21 cellular contexts compared by ENCODE assay signal in the genomic region with DNA sequence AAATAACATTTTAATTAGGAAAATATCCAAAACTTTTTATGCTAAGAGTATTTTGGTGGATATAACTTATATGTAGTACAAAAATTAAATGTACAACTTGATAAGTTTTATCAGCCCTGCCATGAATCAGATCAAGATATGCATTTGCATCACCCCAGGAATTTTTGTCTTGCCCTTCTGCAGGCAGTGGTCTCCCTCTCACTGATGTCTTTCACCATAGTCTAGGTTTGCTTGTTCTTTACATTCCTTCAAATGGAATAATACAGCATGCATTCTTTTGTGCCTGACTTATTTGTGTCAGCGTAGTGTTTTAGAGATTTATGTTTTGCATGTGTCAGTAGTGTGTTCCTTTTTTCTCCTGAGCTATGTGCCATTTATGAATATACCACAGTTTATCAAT. TPM values are rescaled to one million over a fixed set of nuclear protein-coding genes. Genes with fewer than 3 reads are reported as not detected.
DNase-seq lines count a peak whose midpoint lies in the region; ATAC-seq and TF ChIP-seq lines count a peak whose summit lies in the region.
"Had no signal": no experiment of that assay in that cellular context is flagged by ENCODE, and none has a peak within 500 bp of the region (broad histone marks: within the 10 kb centered on the region; RNA-seq: fewer than 3 reads in every experiment).

No MANE protein-coding gene starts in this region.

- no peaks in the 10 kb centered on the region for H3K9me3 ChIP-seq in CD8-positive, alpha-beta memory T cell (ENCODE audit: low read length)
- H3K9me3 ChIP-seq: A549, BLaER1, HAP-1 had no signal

- no peak overlapping the region for H3K27ac ChIP-seq in CD8-positive, alpha-beta memory T cell (ENCODE audit: low read depth, low read length)
- H3K27ac ChIP-seq: 22Rv1, A549, BLaER1, GM23248 had no signal

- H3K36me3 ChIP-seq in CD8-positive, alpha-beta memory T cell (ENCODE audit: insufficient read depth, low read length): no peaks in the 10 kb centered on the region
- H3K36me3 ChIP-seq: BLaER1, HAP-1 had no signal

- H3K4me1 ChIP-seq in CD8-positive, alpha-beta memory T cell (ENCODE audit: insufficient read depth, low read length): no peaks in the 10 kb centered on the region
- H3K4me1 ChIP-seq: A549, BLaER1, HAP-1 had no signal

- POLR2A ChIA-PET in AG04449 (lab: Yijun Ruan, JAX): no interaction called here
- POLR2A ChIA-PET in CD8-positive, alpha-beta memory T cell (lab: Charles Lee): no interaction called here
- POLR2A ChIA-PET in activated CD4-positive, alpha-beta memory T cell treated with anti-CD3 and anti-CD28 coated beads for 36 hours (lab: Charles Lee): no interaction called here

- H3K27me3 Mint-ChIP-seq in CD8-positive, alpha-beta memory T cell: no peaks in the 10 kb centered on the region
- no peaks in the 10 kb centered on the region for H3K27me3 Mint-ChIP-seq in activated CD4-positive, alpha-beta memory T cell treated with anti-CD3 and anti-CD28 coated beads for 36 hours
- H3K27me3 Mint-ChIP-seq: IgD-negative memory B cell had no signal

- H3K4me3 Mint-ChIP-seq in CD8-positive, alpha-beta memory T cell: no peak overlapping the region
- no peak overlapping the region for H3K4me3 Mint-ChIP-seq in activated CD4-positive, alpha-beta memory T cell treated with anti-CD3 and anti-CD28 coated beads for 36 hours
- H3K4me3 Mint-ChIP-seq: CD14-positive monocyte; CD4-positive, alpha-beta memory T cell; IgD-negative memory B cell had no signal

- TF ChIP-seq CTCF in AG04449 (IDR thresholded peaks at IDR 0.05; ENCODE audit: insufficient read depth, low read length, missing control alignments) (no peak), choroid plexus epithelial cell (conservative IDR thresholded peaks at IDR 0.05; ENCODE audit: low read depth, low read length) (no peak)

- peaks cover 0 to 5% (median 0%) of the 10 kb centered on the region in 5 donors for H3K9me3 Mint-ChIP-seq in CD8-positive, alpha-beta memory T cell
- H3K9me3 Mint-ChIP-seq in activated CD4-positive, alpha-beta memory T cell treated with anti-CD3 and anti-CD28 coated beads for 36 hours: no peaks in the 10 kb centered on the region
- H3K9me3 Mint-ChIP-seq: CD4-positive, alpha-beta memory T cell; IgD-negative memory B cell had no signal

- ATAC-seq in left ventricle myocardium superior (no peak), HG03442 (IDR thresholded peaks at IDR 0.05; ENCODE audit: unreplicated experiment) (no peak)
- ATAC-seq: A549, HepG2 had no signal

- H3K4me3 ChIP-seq in AG04449 (ENCODE audit: low read depth, low read length) (no peak overlapping the region), choroid plexus epithelial cell (ENCODE audit: low read depth, low read length) (no peak overlapping the region)
- H3K4me3 ChIP-seq in CD8-positive, alpha-beta memory T cell (ENCODE audit: low read length): no peak overlapping the region
- H3K4me3 ChIP-seq: A549, BLaER1, GM23248, HAP-1 had no signal

- DNase-seq in AG04449 (ENCODE audit: low read depth, low spot score): peak; percentile 12
- DNase-seq in amniotic epithelial cell (ENCODE audit: low read depth): peak; percentile 59
- DNase-seq in choroid plexus epithelial cell (ENCODE audit: low read depth): peak; percentile 50
- peak; percentile 37 for DNase-seq in iris pigment epithelial cell (ENCODE audit: low read depth)
- no peak for DNase-seq in left ventricle myocardium superior
- no peak for DNase-seq in CD8-positive, alpha-beta memory T cell
- DNase-seq in activated CD4-positive, alpha-beta memory T cell treated with anti-CD3 and anti-CD28 coated beads for 36 hours: no peak
- DNase-seq: Calu3; CD4-positive, alpha-beta memory T cell; DMS79 treated with DMSO at 0.1 percent for 48 hours; EL; GM23248 had no signal

- CTCF ChIA-PET in AG04449 (lab: Yijun Ruan, JAX): interaction anchor here (1.5 to 1.8 kb wide), 2 partner anchors 52 to 54 kb away, joined by 3 to 5 read pairs; no protein-coding TSS in a partner anchor
- CTCF ChIA-PET in CD8-positive, alpha-beta memory T cell (lab: Charles Lee): no interaction called here
- CTCF ChIA-PET in activated CD4-positive, alpha-beta memory T cell treated with anti-CD3 and anti-CD28 coated beads for 36 hours (lab: Charles Lee): no interaction called here

- no peaks in the 10 kb centered on the region for H3K27me3 ChIP-seq in CD8-positive, alpha-beta memory T cell (ENCODE audit: insufficient read depth, low read length, poor library complexity, severe bottlenecking)
- H3K27me3 ChIP-seq: BLaER1 had no signal

- no peaks in the 10 kb centered on the region for H3K4me1 Mint-ChIP-seq in CD8-positive, alpha-beta memory T cell
- H3K4me1 Mint-ChIP-seq in activated CD4-positive, alpha-beta memory T cell treated with anti-CD3 and anti-CD28 coated beads for 36 hours (ENCODE audit: low read depth): no peaks in the 10 kb centered on the region
- H3K4me1 Mint-ChIP-seq: CD14-positive monocyte; CD4-positive, alpha-beta memory T cell had no signal

- H3K36me3 Mint-ChIP-seq in CD8-positive, alpha-beta memory T cell: no peaks in the 10 kb centered on the region
- H3K36me3 Mint-ChIP-seq in activated CD4-positive, alpha-beta memory T cell treated with anti-CD3 and anti-CD28 coated beads for 36 hours: no peaks in the 10 kb centered on the region
- H3K36me3 Mint-ChIP-seq: CD14-positive monocyte; CD4-positive, alpha-beta memory T cell had no signal

- no peak overlapping the region for H3K27ac Mint-ChIP-seq in CD8-positive, alpha-beta memory T cell
- no peak overlapping the region for H3K27ac Mint-ChIP-seq in activated CD4-positive, alpha-beta memory T cell treated with anti-CD3 and anti-CD28 coated beads for 36 hours
- H3K27ac Mint-ChIP-seq: CD14-positive monocyte; CD4-positive, alpha-beta memory T cell; IgD-negative memory B cell had no signal

- intact Hi-C loops in left ventricle myocardium superior (cut with micrococcal nuclease): loop anchor here (10.0 kb wide), 1 partner anchor 57 kb away; no protein-coding TSS in a partner anchor
- intact Hi-C loops in activated CD4-positive, alpha-beta memory T cell treated with anti-CD3 and anti-CD28 coated beads for 36 hours (cut with micrococcal nuclease): no loop called here

RNA-seq across cellular contexts. Expression of gene RNF180, which starts 36.3 kb away (rescaled TPM):
- total RNA-seq in left ventricle myocardium superior: 12.5 TPM
- not detected for total RNA-seq in CD8-positive, alpha-beta memory T cell
- not detected for polyA plus RNA-seq in CD8-positive, alpha-beta memory T cell
- total RNA-seq in activated CD4-positive, alpha-beta memory T cell treated with anti-CD3 and anti-CD28 coated beads for 36 hours: not detected
- total RNA-seq: CD4-positive, alpha-beta memory T cell; G401 had no signal
- polyA plus RNA-seq: CD14-positive monocyte; CD4-positive, alpha-beta memory T cell; HepG2; IgD-negative memory B cell had no signal

Comparison
In these comparisons a context has a peak if more than half of its experiments do, and no peak if none do; other contexts are left out.
1. DNase-seq: peak in AG04449 (single experiment), amniotic epithelial cell (single experiment), choroid plexus epithelial cell (single experiment) and iris pigment epithelial cell (single experiment); none in left ventricle myocardium superior (single experiment), CD8-positive, alpha-beta memory T cell (0 of 5) and activated CD4-positive, alpha-beta memory T cell treated with anti-CD3 and anti-CD28 coated beads for 36 hours (single experiment).
2. RNA of gene RNF180, which starts 36.3 kb away (total RNA-seq): 12.5 TPM in left ventricle myocardium superior (single experiment); not detected in CD8-positive, alpha-beta memory T cell and not detected in activated CD4-positive, alpha-beta memory T cell treated with anti-CD3 and anti-CD28 coated beads for 36 hours; every median in the first group is over 10 times any median in the second.